In genomic region chr14:50943943-50944646, GRCh38 we compare ENCODE assay signal across 8 cellular contexts. TPM values are rescaled to one million over a fixed set of nuclear protein-coding genes. Genes with fewer than 3 reads are reported as not detected.
DNase-seq lines count a peak whose midpoint lies in the region; ATAC-seq and TF ChIP-seq lines count a peak whose summit lies in the region.

PYGL (minus strand) TSS chr14:50944483; CDS start chr14:50944403, 80 bp downstream.

- H3K36me3 ChIP-seq in DOHH2 (ENCODE audit: control insufficient read depth, low read length) (no peaks in the 10 kb centered on the region), mucosa of descending colon (ENCODE audit: low read depth) (no peaks in the 10 kb centered on the region)

- DNase-seq in NCI-H146 (lab: John Stamatoyannopoulos, UW) (peak; percentile 62), erythroblast (lab: John Stamatoyannopoulos, UW) (peak; percentile 63 to 68), mucosa of descending colon (peak; percentile 73 to 87 (median 86))
- DNase-seq in activated CD4-positive, alpha-beta T cell treated with anti-CD3 and anti-CD28 coated beads for 48 hours: peak; percentile 45

- H3K4me3 ChIP-seq in DOHH2 (ENCODE audit: low read length) (peak within 1 kb of the TSS; percentile 84), mucosa of descending colon (peak within 1 kb of the TSS; percentile 35)

- TF ChIP-seq POLR2A in erythroblast (IDR thresholded peaks at IDR 0.05; ENCODE audit: low read length): peak; percentile 34

- intact Hi-C loops in mucosa of descending colon (cut with DNase I, micrococcal nuclease): no loop called here

- no peaks in the 10 kb centered on the region for H4K20me1 ChIP-seq in DOHH2 (ENCODE audit: control insufficient read depth, insufficient read depth, low read depth, low read length)

- peaks cover 3% of the 10 kb centered on the region; the same call in 1 of the 2 replicates for H3F3A ChIP-seq in DOHH2 (ENCODE audit: control insufficient read depth, insufficient read depth)

- H3K79me2 ChIP-seq in DOHH2 (ENCODE audit: control insufficient read depth, low read length): no peaks in the 10 kb centered on the region

- ATAC-seq in GM21717 (IDR thresholded peaks at IDR 0.05; ENCODE audit: unreplicated experiment) (peak; percentile 47), mucosa of descending colon (peak; percentile 94), HG03139 (IDR thresholded peaks at IDR 0.05; ENCODE audit: unreplicated experiment) (no peak)

- H3K27ac ChIP-seq in DOHH2 (ENCODE audit: low read depth, low read length): no peak within 1 kb of the TSS

- TF ChIP-seq CTCF in DOHH2 (IDR thresholded peaks at IDR 0.05; ENCODE audit: low read depth, low read length, poor library complexity, severe bottlenecking) (peak; percentile 16), mucosa of descending colon (IDR thresholded peaks at IDR 0.05) (no peak), subcutaneous adipose tissue (IDR thresholded peaks at IDR 0.05; ENCODE audit: low read depth) (no peak)

- H3K9me3 ChIP-seq in DOHH2 (ENCODE audit: control insufficient read depth, insufficient read depth, low read length) (no peaks in the 10 kb centered on the region), mucosa of descending colon (no peaks in the 10 kb centered on the region)

- peaks cover 16% of the 10 kb centered on the region for H3K27me3 ChIP-seq in DOHH2 (ENCODE audit: control insufficient read depth, low read length)

- peak within 1 kb of the TSS; percentile 95 for H3K4me2 ChIP-seq in DOHH2 (ENCODE audit: low read length)

- no peaks in the 10 kb centered on the region for H3K9me2 ChIP-seq in DOHH2 (replicated peaks; ENCODE audit: control insufficient read depth, low read length)

- H3K4me1 ChIP-seq in DOHH2 (ENCODE audit: control insufficient read depth, low read length) (peaks cover 13% of the 10 kb centered on the region), mucosa of descending colon (ENCODE audit: low read depth) (peaks cover under 1% of the 10 kb centered on the region)

RNA-seq across cellular contexts. Expression of gene PYGL, which starts in this region (rescaled TPM):
- total RNA-seq in mucosa of descending colon: 10 to 100 TPM; 31.0 to 43.7 (median 41.4) TPM
- total RNA-seq in subcutaneous adipose tissue: 100 to 1,000 TPM; 102 to 201 (median 147) TPM
